8 cellular contexts compared by ENCODE assay signal in the genomic region with DNA sequence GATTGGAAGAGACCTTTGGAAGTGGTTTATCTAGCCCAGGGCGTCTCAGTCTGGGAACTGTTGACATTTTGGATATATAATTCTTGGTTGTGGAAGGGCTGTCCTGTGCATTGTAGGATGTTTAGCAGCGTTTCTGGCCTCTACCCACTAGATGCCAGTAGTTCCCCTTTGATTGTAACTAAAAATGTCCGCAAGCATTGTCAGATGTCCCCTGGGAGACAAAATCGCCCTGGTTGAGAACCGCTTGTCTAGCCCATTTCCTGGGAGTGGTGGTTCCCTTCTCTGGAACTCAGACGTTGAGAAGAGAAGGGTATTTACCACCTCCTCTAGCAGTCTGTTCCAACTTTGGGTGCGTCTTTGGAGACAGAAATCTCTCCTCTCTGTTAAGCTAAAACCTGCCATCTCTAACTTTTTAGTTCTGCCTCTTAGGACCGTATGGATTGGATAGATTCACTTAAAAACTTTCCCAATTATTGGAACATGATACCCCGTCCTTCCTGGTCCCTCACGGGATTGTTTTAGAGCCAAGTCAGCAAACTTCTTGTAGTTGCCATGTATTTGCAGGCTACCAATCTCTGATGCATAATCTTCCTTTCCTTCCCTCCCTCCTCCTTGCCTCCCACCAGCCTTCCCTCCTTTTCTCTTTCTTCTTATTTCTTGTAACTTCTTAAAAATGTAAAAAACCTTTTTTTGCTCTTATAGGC. TPM values are rescaled to one million over a fixed set of nuclear protein-coding genes. Genes with fewer than 3 reads are reported as not detected.
DNase-seq lines count a peak whose midpoint lies in the region; ATAC-seq and TF ChIP-seq lines count a peak whose summit lies in the region.

No MANE protein-coding gene starts in this region.

- H3K4me1 ChIP-seq in esophagus squamous epithelium (peaks cover 0 to 42% (median 4%) of the 10 kb centered on the region in 3 donors), esophagus muscularis mucosa (peaks cover 9 to 54% (median 43%) of the 10 kb centered on the region in 4 donors)

- no peaks in the 10 kb centered on the region for H3K36me3 Mint-ChIP-seq in naive B cell

- TF ChIP-seq POLR2A in esophagus squamous epithelium (IDR thresholded peaks at IDR 0.05): no peak
- TF ChIP-seq POLR2A in esophagus muscularis mucosa (IDR thresholded peaks at IDR 0.05; ENCODE audit: low read depth): no peak

- H3K4me1 Mint-ChIP-seq in naive B cell: peaks cover 23 to 27% (median 25%) of the 10 kb centered on the region in 3 donors

- no peak overlapping the region for H3K4me3 ChIP-seq in astrocyte of the cerebellum (ENCODE audit: low read depth, low read length)
- H3K4me3 ChIP-seq in esophagus squamous epithelium: no peak overlapping the region
- H3K4me3 ChIP-seq in esophagus muscularis mucosa: no peak overlapping the region

- H3K27ac ChIP-seq in esophagus squamous epithelium (no peak overlapping the region), esophagus muscularis mucosa (replicated peaks in 1 of 4) (no peak overlapping the region)

- H3K36me3 ChIP-seq in esophagus squamous epithelium: peaks cover 0 to 76% (median 8%) of the 10 kb centered on the region in 3 donors
- H3K36me3 ChIP-seq in esophagus muscularis mucosa: peaks cover 0 to 52% (median 34%) of the 10 kb centered on the region in 4 donors

- WGBS in esophagus squamous epithelium, 2 donors: 56% methylated on average over 10 of the region's 10 CpGs
- WGBS in esophagus muscularis mucosa: 56% methylated on average over 10 of the region's 10 CpGs

- peak; percentile 38 for DNase-seq in AG08395 (ENCODE audit: low spot score)
- DNase-seq in astrocyte of the cerebellum (ENCODE audit: low read depth): no peak
- DNase-seq in naive B cell: peak; percentile 70
- no peak for DNase-seq in esophagus squamous epithelium (lab: John Stamatoyannopoulos, UW)
- DNase-seq in esophagus muscularis mucosa (ENCODE audit: extremely low spot score): no peak
- no peak for DNase-seq in T-helper 1 cell

- no peak for TF ChIP-seq EP300 in esophagus muscularis mucosa (IDR thresholded peaks at IDR 0.05)

- H3K9me3 ChIP-seq in esophagus squamous epithelium (no peaks in the 10 kb centered on the region), esophagus muscularis mucosa (no peaks in the 10 kb centered on the region)

- peak overlapping the region; percentile 65 to 94 (median 88) for H3K27ac Mint-ChIP-seq in naive B cell

- ATAC-seq in GM18519 (IDR thresholded peaks at IDR 0.05; ENCODE audit: low FRiP score, unreplicated experiment) (peak; percentile 67), HG03139 (IDR thresholded peaks at IDR 0.05; ENCODE audit: unreplicated experiment) (peak; percentile 89), naive B cell (ENCODE audit: low read depth in 2 of 2) (peak; percentile 93 to 97)

- H3K9me3 Mint-ChIP-seq in naive B cell: no peaks in the 10 kb centered on the region

- TF ChIP-seq CTCF in astrocyte of the cerebellum (IDR thresholded peaks at IDR 0.05; ENCODE audit: low read depth, low read length, missing control alignments) (peak; percentile 1), esophagus squamous epithelium (IDR thresholded peaks at IDR 0.05) (no peak), esophagus muscularis mucosa (IDR thresholded peaks at IDR 0.05) (peak in 1 of 3 experiments; percentile 20)

- intact Hi-C loops in esophagus squamous epithelium (cut with DNase I): no loop called here
- intact Hi-C loops in esophagus muscularis mucosa (cut with DNase I): no loop called here

- H3K27me3 Mint-ChIP-seq in naive B cell: no peaks in the 10 kb centered on the region

- H3K27me3 ChIP-seq in esophagus squamous epithelium: no peaks in the 10 kb centered on the region
- no peaks in the 10 kb centered on the region for H3K27me3 ChIP-seq in esophagus muscularis mucosa

- peak overlapping the region in 5 of 8 donors; percentile 22 to 75 (median 58) for H3K4me3 Mint-ChIP-seq in naive B cell

- in situ Hi-C loops in astrocyte of the cerebellum (cut with HindIII; ENCODE audit: low sequenced_read_pairs): no loop called here

RNA-seq across cellular contexts. Expression of gene TMEM165, which starts 13.9 kb away (rescaled TPM):
- 10 to 100 TPM; 38.0 to 67.3 (median 51.7) TPM for polyA plus RNA-seq in naive B cell (ENCODE audit: low read depth in 6 of 6)
- total RNA-seq in esophagus squamous epithelium: 100 to 1,000 TPM; 136 to 276 (median 179) TPM
- 100 to 1,000 TPM; 133 to 193 (median 168) TPM for total RNA-seq in esophagus muscularis mucosa

Comparison
In these comparisons a context has a peak if more than half of its experiments do, and no peak if none do; other contexts are left out.
1. DNase-seq: peak in AG08395 (single experiment) and naive B cell (single experiment); none in astrocyte of the cerebellum (single experiment), esophagus squamous epithelium (single experiment), esophagus muscularis mucosa (single experiment) and T-helper 1 cell (0 of 5).
2. Peak in every context shown above with its lines, with median percentiles within 50 percentile points of each other: ATAC-seq.